In genomic region chr1:111622166-111622565, GRCh38 we compare ENCODE assay signal across 11 cellular contexts. TPM values are rescaled to one million over a fixed set of nuclear protein-coding genes. Genes with fewer than 3 reads are reported as not detected.
DNase-seq lines count a peak whose midpoint lies in the region; ATAC-seq and TF ChIP-seq lines count a peak whose summit lies in the region.
"Had no signal": no experiment of that assay in that cellular context is flagged by ENCODE, and none has a peak within 500 bp of the region (broad histone marks: within the 10 kb centered on the region; RNA-seq: fewer than 3 reads in every experiment).

No MANE protein-coding gene starts in this region.

- peaks cover 49 to 70% of the 10 kb centered on the region in 2 donors for H3K4me1 ChIP-seq in thoracic aorta (ENCODE audit: control insufficient read depth in 1 of 2, low read depth in 2 of 2)

- no peaks in the 10 kb centered on the region for H3K9me3 Mint-ChIP-seq in activated naive CD4-positive, alpha-beta T cell treated with anti-CD3 and anti-CD28 coated beads, Interleukin-2, amount 10 ng/mL, durations not matched to agents 7 days and 5 days
- H3K9me3 Mint-ChIP-seq in activated CD8-positive, alpha-beta T cell treated with anti-CD3 and anti-CD28 coated beads for 36 hours = no peaks in the 10 kb centered on the region
- H3K9me3 Mint-ChIP-seq in mesothelial cell of epicardium = no peaks in the 10 kb centered on the region

- intact Hi-C loops in activated CD8-positive, alpha-beta T cell treated with anti-CD3 and anti-CD28 coated beads for 36 hours (cut with micrococcal nuclease) = loop anchor here (5.0 kb wide), 1 partner anchor 35 kb away; no protein-coding TSS in a partner anchor

- H3K4me3 ChIP-seq in thoracic aorta = peak overlapping the region; percentile 81

- peak overlapping the region; percentile 41 to 82 for H3K27ac ChIP-seq in thoracic aorta

- H3K27me3 ChIP-seq in thoracic aorta (replicated peaks; ENCODE audit: insufficient read depth) = no peaks in the 10 kb centered on the region
- H3K27me3 ChIP-seq: upper lobe of left lung had no signal

- DNase-seq in activated naive CD4-positive, alpha-beta T cell treated with anti-CD3 and anti-CD28 coated beads, Interleukin-2, amount 10 ng/mL, durations not matched to agents 7 days and 5 days = no peak
- no peak for DNase-seq in activated naive CD4-positive, alpha-beta T cell treated with Interleukin-2 at 50 U/mL for 16 hours
- DNase-seq in activated CD8-positive, alpha-beta T cell treated with anti-CD3 and anti-CD28 coated beads for 36 hours = no peak
- no peak for DNase-seq in mesothelial cell of epicardium (ENCODE audit: low spot score in 2 of 2, unreplicated experiment in 2 of 2)
- no peak for DNase-seq in thoracic aorta (ENCODE audit: low spot score)
- no peak for DNase-seq in NCI-H1092 (lab: John Stamatoyannopoulos, UW)
- DNase-seq in NCI-H1436 (lab: John Stamatoyannopoulos, UW) = no peak
- DNase-seq: activated gamma-delta T cell, NCI-H1436 treated with DMSO at 0.1 percent for 48 hours, upper lobe of left lung had no signal

- H3K4me1 Mint-ChIP-seq in activated naive CD4-positive, alpha-beta T cell treated with anti-CD3 and anti-CD28 coated beads, Interleukin-2, amount 10 ng/mL, durations not matched to agents 7 days and 5 days = peaks cover 79% of the 10 kb centered on the region
- H3K4me1 Mint-ChIP-seq in activated CD8-positive, alpha-beta T cell treated with anti-CD3 and anti-CD28 coated beads for 36 hours (ENCODE audit: low read depth) = peaks cover 62% of the 10 kb centered on the region
- peaks cover 25% of the 10 kb centered on the region for H3K4me1 Mint-ChIP-seq in mesothelial cell of epicardium

- POLR2A ChIA-PET in activated CD8-positive, alpha-beta T cell treated with anti-CD3 and anti-CD28 coated beads for 36 hours (lab: Charles Lee) = interaction anchor here (0.7 to 10.9 kb wide), 5 partner anchors 8 to 133 kb away, joined by 3 to 176 read pairs (median 17); no protein-coding TSS in a partner anchor

- no peaks in the 10 kb centered on the region for H3K9me3 ChIP-seq in thoracic aorta
- H3K9me3 ChIP-seq: upper lobe of left lung had no signal

- peak overlapping the region; percentile 24 for H3K27ac Mint-ChIP-seq in activated naive CD4-positive, alpha-beta T cell treated with anti-CD3 and anti-CD28 coated beads, Interleukin-2, amount 10 ng/mL, durations not matched to agents 7 days and 5 days
- H3K27ac Mint-ChIP-seq in activated CD8-positive, alpha-beta T cell treated with anti-CD3 and anti-CD28 coated beads for 36 hours = peak overlapping the region; percentile 96
- peak overlapping the region; percentile 5 for H3K27ac Mint-ChIP-seq in mesothelial cell of epicardium

- no peak for TF ChIP-seq CTCF in activated CD8-positive, alpha-beta T cell treated with anti-CD3 and anti-CD28 coated beads for 36 hours (IDR thresholded peaks at IDR 0.05)
- TF ChIP-seq CTCF in mesothelial cell of epicardium (IDR thresholded peaks at IDR 0.05; ENCODE audit: unreplicated experiment) (no peak), thoracic aorta (IDR thresholded peaks at IDR 0.05) (no peak)

- H3K4me3 Mint-ChIP-seq in activated naive CD4-positive, alpha-beta T cell treated with anti-CD3 and anti-CD28 coated beads, Interleukin-2, amount 10 ng/mL, durations not matched to agents 7 days and 5 days = peak overlapping the region; percentile 94
- peak overlapping the region; percentile 99 for H3K4me3 Mint-ChIP-seq in activated CD8-positive, alpha-beta T cell treated with anti-CD3 and anti-CD28 coated beads for 36 hours
- no peak overlapping the region for H3K4me3 Mint-ChIP-seq in mesothelial cell of epicardium

- CTCF ChIA-PET in activated naive CD4-positive, alpha-beta T cell treated with anti-CD3 and anti-CD28 coated beads, Interleukin-2, amount 10 ng/mL, durations not matched to agents 7 days and 5 days (lab: Charles Lee) = interaction anchor here (0.9 to 2.0 kb wide), 4 partner anchors 19 to 114 kb away, joined by 3 to 10 read pairs (median 4); no protein-coding TSS in a partner anchor
- CTCF ChIA-PET in activated CD8-positive, alpha-beta T cell treated with anti-CD3 and anti-CD28 coated beads for 36 hours (lab: Charles Lee) = interaction anchor here (1.2 to 9.7 kb wide), 6 partner anchors 21 to 125 kb away, joined by 3 to 77 read pairs (median 10); no protein-coding TSS in a partner anchor

- H3K36me3 ChIP-seq in thoracic aorta = no peaks in the 10 kb centered on the region
- H3K36me3 ChIP-seq: upper lobe of left lung had no signal

- H3K36me3 Mint-ChIP-seq in activated naive CD4-positive, alpha-beta T cell treated with anti-CD3 and anti-CD28 coated beads, Interleukin-2, amount 10 ng/mL, durations not matched to agents 7 days and 5 days = peaks cover 31% of the 10 kb centered on the region
- H3K36me3 Mint-ChIP-seq in activated CD8-positive, alpha-beta T cell treated with anti-CD3 and anti-CD28 coated beads for 36 hours (ENCODE audit: low read depth) = peaks cover 42% of the 10 kb centered on the region
- no peaks in the 10 kb centered on the region for H3K36me3 Mint-ChIP-seq in mesothelial cell of epicardium

- H3K27me3 Mint-ChIP-seq in activated naive CD4-positive, alpha-beta T cell treated with anti-CD3 and anti-CD28 coated beads, Interleukin-2, amount 10 ng/mL, durations not matched to agents 7 days and 5 days = no peaks in the 10 kb centered on the region
- H3K27me3 Mint-ChIP-seq in activated CD8-positive, alpha-beta T cell treated with anti-CD3 and anti-CD28 coated beads for 36 hours = no peaks in the 10 kb centered on the region
- no peaks in the 10 kb centered on the region for H3K27me3 Mint-ChIP-seq in mesothelial cell of epicardium (ENCODE audit: low read depth)

- ATAC-seq in activated CD8-positive, alpha-beta T cell treated with anti-CD3 and anti-CD28 coated beads for 36 hours = no peak
- ATAC-seq in thoracic aorta (ENCODE audit: insufficient number of reproducible peaks, low FRiP score, low read depth) = no peak
- ATAC-seq in GM18502 (IDR thresholded peaks at IDR 0.05; ENCODE audit: poor library complexity, unreplicated experiment) = no peak

RNA-seq across cellular contexts. Expression of gene RAP1A, which starts 2.6 kb away (rescaled TPM):
- 100 to 1,000 TPM; 197 to 198 TPM for total RNA-seq in activated CD8-positive, alpha-beta T cell treated with anti-CD3 and anti-CD28 coated beads for 36 hours
- total RNA-seq in mesothelial cell of epicardium = 28.3 to 29.2 TPM (median 28.5 TPM) in 3 replicates
- 10 to 100 TPM; 67.4 to 75.0 TPM for total RNA-seq in thoracic aorta

Comparison
In these comparisons a context has a peak if more than half of its experiments do, and no peak if none do; other contexts are left out.
1. H3K27ac Mint-ChIP-seq: peak in every context shown above with its lines; median percentile 96 in activated CD8-positive, alpha-beta T cell treated with anti-CD3 and anti-CD28 coated beads for 36 hours; 24 in activated naive CD4-positive, alpha-beta T cell treated with anti-CD3 and anti-CD28 coated beads, Interleukin-2, amount 10 ng/mL, durations not matched to agents 7 days and 5 days; 5 in mesothelial cell of epicardium.